ENCODE assay signal across 9 cellular contexts in genomic region chr4:71476240-71476639, GRCh38.
"Had no signal": no experiment of that assay in that cellular context is flagged by ENCODE, and none has a peak within 500 bp of the region (broad histone marks: within the 10 kb centered on the region; RNA-seq: fewer than 3 reads in every experiment).

No MANE protein-coding gene starts in this region.

- H3K27ac Mint-ChIP-seq: GM23338, H9 had no signal

- FAIRE-seq: H1, H54, HepG2, HTR-8/SVneo, K562 had no signal

- H3K4me2 ChIP-seq: GM23338 had no signal

- DNase-seq: H9, HCEC 1CT, KG1 had no signal

- H3K4me3 ChIP-seq: GM23338, K562 had no signal

- H3K4me1 Mint-ChIP-seq: GM23338, H9 had no signal

- H3K4me3 Mint-ChIP-seq: GM23338, H9 had no signal

- H3K9me3 Mint-ChIP-seq: GM23338, H9 had no signal

- H2AFZ ChIP-seq: GM23338 had no signal
